In genomic region chr10:34087095-34087418, GRCh38 we compare ENCODE assay signal across 32 cellular contexts.
"Had no signal": no experiment of that assay in that cellular context is flagged by ENCODE, and none has a peak within 500 bp of the region (broad histone marks: within the 10 kb centered on the region; RNA-seq: fewer than 3 reads in every experiment).

No MANE protein-coding gene starts in this region.

- H3K27me3 Mint-ChIP-seq: activated B cell treated with CpG ODN at 0.5 μM for 24 hours; activated CD8-positive, alpha-beta T cell treated with anti-CD3 and anti-CD28 coated beads for 36 hours; activated naive CD8-positive, alpha-beta T cell had no signal

- ATAC-seq: activated CD4-positive, CD25-positive, alpha-beta regulatory T cell treated with anti-CD3 and anti-CD28 coated beads, Interleukin-2, amount 50 U/mL, for 24 hours; activated CD8-positive, alpha-beta T cell treated with anti-CD3 and anti-CD28 coated beads for 36 hours; activated T-cell treated with anti-CD3 and anti-CD28 coated beads, Interleukin-2, amount 50 U/mL, for 4 hours; activated T-helper 17 cell treated with anti-CD3 and anti-CD28 coated beads, Interleukin-2, amount 50 U/mL, for 72 hours; T-cell had no signal

- H3K36me3 ChIP-seq: brain microvascular endothelial cell, colonic mucosa, WERI-Rb-1 had no signal

- FAIRE-seq: astrocyte, endometrium, endothelial cell of umbilical vein, frontal cortex had no signal

- H3K4me3 ChIP-seq: colonic mucosa had no signal

- H3K27ac ChIP-seq: brain microvascular endothelial cell, colonic mucosa, epithelial cell of prostate, WERI-Rb-1 had no signal

- H3K27ac Mint-ChIP-seq: activated B cell treated with CpG ODN at 0.5 μM for 24 hours; activated CD8-positive, alpha-beta T cell treated with anti-CD3 and anti-CD28 coated beads for 36 hours; activated naive CD8-positive, alpha-beta T cell; activated T-helper 17 cell treated with anti-CD3 and anti-CD28 coated beads, Interleukin-2, amount 50 U/mL, for 72 hours; T-cell; T-helper 1 cell treated with Interleukin-12 subunit alpha and Interleukin-12 subunit beta and Interleukin-4 antibody, amounts not matched to agents 30 μg/mL and 1 μg/mL, for 36 hours; T-helper 2 cell treated with Interferon-gamma antibody and Interleukin-4, amounts not matched to agents 5 μg/mL and 100 μg/mL, for 36 hours had no signal

- H3K4me1 Mint-ChIP-seq: activated B cell treated with CpG ODN at 0.5 μM for 24 hours; activated T-helper 17 cell treated with anti-CD3 and anti-CD28 coated beads, Interleukin-2, amount 50 U/mL, for 72 hours; T-cell had no signal

- DNase-seq: activated B cell treated with CpG ODN at 0.5 μM for 24 hours; activated CD4-positive, alpha-beta T cell treated with anti-CD3 and anti-CD28 coated beads for 48 hours; activated CD4-positive, alpha-beta T cell treated with anti-CD3 and anti-CD28 coated beads, Interleukin-2, amount 50 U/mL, for 1 hour; activated CD4-positive, alpha-beta T cell treated with anti-CD3 and anti-CD28 coated beads, Interleukin-2, amount 50 U/mL, for 48 hours; activated CD8-positive, alpha-beta memory T cell treated with anti-CD3 and anti-CD28 coated beads for 24 hours; activated CD8-positive, alpha-beta T cell treated with anti-CD3 and anti-CD28 coated beads for 36 hours; activated effector memory CD4-positive, alpha-beta T cell treated with Interleukin-2 at 50 U/mL for 16 hours; activated gamma-delta T cell treated with Interleukin-2 at 50 U/mL for 16 hours; activated naive CD4-positive, alpha-beta T cell treated with anti-CD3 and anti-CD28 coated beads, Interleukin-2, amount 50 U/mL, for 16 hours; activated naive CD4-positive, alpha-beta T cell treated with Interleukin-2 at 50 U/mL for 16 hours; activated T-cell treated with anti-CD3 and anti-CD28 coated beads, Interleukin-2, amount 50 U/mL, for 4 hours; amniotic stem cell; anterior cingulate cortex; brain microvascular endothelial cell; central memory CD4-positive, alpha-beta T cell; cerebellar nuclear complex; colonic mucosa; effector CD8-positive, alpha-beta T cell; foreskin fibroblast; T-cell; T1000; WERI-Rb-1 had no signal

- H3K27me3 ChIP-seq: brain microvascular endothelial cell, colonic mucosa had no signal

- H3K4me3 Mint-ChIP-seq: activated B cell treated with CpG ODN at 0.5 μM for 24 hours; activated CD8-positive, alpha-beta T cell treated with anti-CD3 and anti-CD28 coated beads for 36 hours; activated naive CD8-positive, alpha-beta T cell; activated T-cell treated with anti-CD3 and anti-CD28 coated beads, Interleukin-2, amount 50 U/mL, for 4 hours; activated T-helper 17 cell treated with anti-CD3 and anti-CD28 coated beads, Interleukin-2, amount 50 U/mL, for 72 hours; T-cell; T-helper 1 cell treated with Interleukin-12 subunit alpha and Interleukin-12 subunit beta and Interleukin-4 antibody, amounts not matched to agents 30 μg/mL and 1 μg/mL, for 36 hours; T-helper 2 cell treated with Interferon-gamma antibody and Interleukin-4, amounts not matched to agents 5 μg/mL and 100 μg/mL, for 36 hours had no signal

- H3K36me3 Mint-ChIP-seq: activated naive CD8-positive, alpha-beta T cell; T-cell had no signal

- H3K4me1 ChIP-seq: colonic mucosa had no signal

- H3K9me3 ChIP-seq: colonic mucosa had no signal
